ENCODE assay signal across 11 cellular contexts in genomic region chr7:86978804-86979506, GRCh38.
DNase-seq lines count a peak whose midpoint lies in the region; ATAC-seq and TF ChIP-seq lines count a peak whose summit lies in the region.
"Had no signal": no experiment of that assay in that cellular context is flagged by ENCODE, and none has a peak within 500 bp of the region (broad histone marks: within the 10 kb centered on the region; RNA-seq: fewer than 3 reads in every experiment).

No MANE protein-coding gene starts in this region.

- DNase-seq in effector CD4-positive, alpha-beta T cell: peak; percentile 12
- DNase-seq in SHP77 (lab: John Stamatoyannopoulos, UW) (no peak), putamen (ENCODE audit: low spot score) (no peak), DMS114 treated with DMSO at 0.1 percent for 48 hours (lab: John Stamatoyannopoulos, UW; ENCODE audit: unreplicated experiment) (no peak)
- DNase-seq: activated CD8-positive, alpha-beta memory T cell treated with anti-CD3 and anti-CD28 coated beads, Interleukin-2, amount 50 U/mL, for 4 hours; NCI-H526; stimulated activated CD4-positive, alpha-beta T cell treated with anti-CD3 and anti-CD28 coated beads, Interleukin-4, amount 100 ng/mL, for 1 hour had no signal

- peak; percentile 97 for ATAC-seq in GM18858 (IDR thresholded peaks at IDR 0.05; ENCODE audit: unreplicated experiment)
- ATAC-seq in GM21423 (IDR thresholded peaks at IDR 0.05; ENCODE audit: unreplicated experiment): peak; percentile 92
- peak; percentile 95 for ATAC-seq in HG03354 (IDR thresholded peaks at IDR 0.05; ENCODE audit: poor library complexity, severe bottlenecking, unreplicated experiment)
- ATAC-seq in SK-N-SH treated with all-trans-retinoic acid at 6 μM for 48 hours: no peak

TF ChIP-seq in SK-N-SH treated with all-trans-retinoic acid at 6 μM for 48 hours, 23 proteins besides CTCF, POLR2A, EP300 and RAD21:
- TF ChIP-seq TOX (CRISPR knock-in tag; IDR thresholded peaks at IDR 0.05; ENCODE audit: borderline replicate concordance) (no peak), TCF4 (CRISPR knock-in tag; IDR thresholded peaks at IDR 0.05; ENCODE audit: borderline replicate concordance) (no peak), RARB (CRISPR knock-in tag; IDR thresholded peaks at IDR 0.05) (no peak), BACH2 (CRISPR knock-in tag; IDR thresholded peaks at IDR 0.05; ENCODE audit: borderline replicate concordance) (no peak), ESRRG (CRISPR knock-in tag; IDR thresholded peaks at IDR 0.05) (no peak), ZNF70 (CRISPR knock-in tag; IDR thresholded peaks at IDR 0.05) (no peak), ZNF565 (CRISPR knock-in tag; conservative IDR thresholded peaks at IDR 0.05; ENCODE audit: low read depth) (no peak), SNAI2 (CRISPR knock-in tag; IDR thresholded peaks at IDR 0.05) (no peak), ZNF8 (CRISPR knock-in tag; IDR thresholded peaks at IDR 0.05) (no peak), PPARA (CRISPR knock-in tag; IDR thresholded peaks at IDR 0.05; ENCODE audit: borderline replicate concordance) (no peak), CREB5 (CRISPR knock-in tag; IDR thresholded peaks at IDR 0.05; ENCODE audit: low read depth) (no peak), ZC3H10 (CRISPR knock-in tag; IDR thresholded peaks at IDR 0.05) (no peak), GLIS3 (CRISPR knock-in tag; IDR thresholded peaks at IDR 0.05) (no peak)
- TF ChIP-seq, protein P1, sequence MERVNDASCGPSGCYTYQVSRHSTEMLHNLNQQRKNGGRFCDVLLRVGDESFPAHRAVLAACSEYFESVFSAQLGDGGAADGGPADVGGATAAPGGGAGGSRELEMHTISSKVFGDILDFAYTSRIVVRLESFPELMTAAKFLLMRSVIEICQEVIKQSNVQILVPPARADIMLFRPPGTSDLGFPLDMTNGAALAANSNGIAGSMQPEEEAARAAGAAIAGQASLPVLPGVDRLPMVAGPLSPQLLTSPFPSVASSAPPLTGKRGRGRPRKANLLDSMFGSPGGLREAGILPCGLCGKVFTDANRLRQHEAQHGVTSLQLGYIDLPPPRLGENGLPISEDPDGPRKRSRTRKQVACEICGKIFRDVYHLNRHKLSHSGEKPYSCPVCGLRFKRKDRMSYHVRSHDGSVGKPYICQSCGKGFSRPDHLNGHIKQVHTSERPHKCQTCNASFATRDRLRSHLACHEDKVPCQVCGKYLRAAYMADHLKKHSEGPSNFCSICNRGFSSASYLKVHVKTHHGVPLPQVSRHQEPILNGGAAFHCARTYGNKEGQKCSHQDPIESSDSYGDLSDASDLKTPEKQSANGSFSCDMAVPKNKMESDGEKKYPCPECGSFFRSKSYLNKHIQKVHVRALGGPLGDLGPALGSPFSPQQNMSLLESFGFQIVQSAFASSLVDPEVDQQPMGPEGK (CRISPR knock-in tag; IDR thresholded peaks at IDR 0.05; ENCODE audit: borderline replicate concordance): no peak
- TF ChIP-seq, protein P2, sequence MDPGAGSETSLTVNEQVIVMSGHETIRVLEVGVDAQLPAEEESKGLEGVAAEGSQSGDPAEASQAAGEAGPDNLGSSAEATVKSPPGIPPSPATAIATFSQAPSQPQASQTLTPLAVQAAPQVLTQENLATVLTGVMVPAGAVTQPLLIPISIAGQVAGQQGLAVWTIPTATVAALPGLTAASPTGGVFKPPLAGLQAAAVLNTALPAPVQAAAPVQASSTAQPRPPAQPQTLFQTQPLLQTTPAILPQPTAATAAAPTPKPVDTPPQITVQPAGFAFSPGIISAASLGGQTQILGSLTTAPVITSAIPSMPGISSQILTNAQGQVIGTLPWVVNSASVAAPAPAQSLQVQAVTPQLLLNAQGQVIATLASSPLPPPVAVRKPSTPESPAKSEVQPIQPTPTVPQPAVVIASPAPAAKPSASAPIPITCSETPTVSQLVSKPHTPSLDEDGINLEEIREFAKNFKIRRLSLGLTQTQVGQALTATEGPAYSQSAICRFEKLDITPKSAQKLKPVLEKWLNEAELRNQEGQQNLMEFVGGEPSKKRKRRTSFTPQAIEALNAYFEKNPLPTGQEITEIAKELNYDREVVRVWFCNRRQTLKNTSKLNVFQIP (CRISPR knock-in tag; IDR thresholded peaks at IDR 0.05; ENCODE audit: borderline replicate concordance, low read depth): no peak
- TF ChIP-seq, protein P3, sequence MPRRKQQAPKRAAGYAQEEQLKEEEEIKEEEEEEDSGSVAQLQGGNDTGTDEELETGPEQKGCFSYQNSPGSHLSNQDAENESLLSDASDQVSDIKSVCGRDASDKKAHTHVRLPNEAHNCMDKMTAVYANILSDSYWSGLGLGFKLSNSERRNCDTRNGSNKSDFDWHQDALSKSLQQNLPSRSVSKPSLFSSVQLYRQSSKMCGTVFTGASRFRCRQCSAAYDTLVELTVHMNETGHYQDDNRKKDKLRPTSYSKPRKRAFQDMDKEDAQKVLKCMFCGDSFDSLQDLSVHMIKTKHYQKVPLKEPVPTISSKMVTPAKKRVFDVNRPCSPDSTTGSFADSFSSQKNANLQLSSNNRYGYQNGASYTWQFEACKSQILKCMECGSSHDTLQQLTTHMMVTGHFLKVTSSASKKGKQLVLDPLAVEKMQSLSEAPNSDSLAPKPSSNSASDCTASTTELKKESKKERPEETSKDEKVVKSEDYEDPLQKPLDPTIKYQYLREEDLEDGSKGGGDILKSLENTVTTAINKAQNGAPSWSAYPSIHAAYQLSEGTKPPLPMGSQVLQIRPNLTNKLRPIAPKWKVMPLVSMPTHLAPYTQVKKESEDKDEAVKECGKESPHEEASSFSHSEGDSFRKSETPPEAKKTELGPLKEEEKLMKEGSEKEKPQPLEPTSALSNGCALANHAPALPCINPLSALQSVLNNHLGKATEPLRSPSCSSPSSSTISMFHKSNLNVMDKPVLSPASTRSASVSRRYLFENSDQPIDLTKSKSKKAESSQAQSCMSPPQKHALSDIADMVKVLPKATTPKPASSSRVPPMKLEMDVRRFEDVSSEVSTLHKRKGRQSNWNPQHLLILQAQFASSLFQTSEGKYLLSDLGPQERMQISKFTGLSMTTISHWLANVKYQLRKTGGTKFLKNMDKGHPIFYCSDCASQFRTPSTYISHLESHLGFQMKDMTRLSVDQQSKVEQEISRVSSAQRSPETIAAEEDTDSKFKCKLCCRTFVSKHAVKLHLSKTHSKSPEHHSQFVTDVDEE (CRISPR knock-in tag; IDR thresholded peaks at IDR 0.05): no peak
